30 cellular contexts compared by ENCODE assay signal in genomic region chr3:171150945-171151344, GRCh38.
"Had no signal": no experiment of that assay in that cellular context is flagged by ENCODE, and none has a peak within 500 bp of the region (broad histone marks: within the 10 kb centered on the region; RNA-seq: fewer than 3 reads in every experiment).

No MANE protein-coding gene starts in this region.

- H3K9me3 Mint-ChIP-seq: T-cell had no signal

- H2AFZ ChIP-seq: PC-9 had no signal

- H3K9me3 ChIP-seq: MG63, SJCRH30 had no signal

- DNase-seq: Kasumi-1, MG63, NCI-H1048, NCI-H1092 treated with DMSO at 0.1 percent for 48 hours, NCI-H1105 treated with DMSO at 0.1 percent for 48 hours, NCI-H1417 treated with DMSO at 0.1 percent for 48 hours, NCI-H1436 treated with DMSO at 0.1 percent for 48 hours, NCI-H1694 treated with DMSO at 0.1 percent for 48 hours, NCI-H187 treated with DMSO at 0.1 percent for 48 hours, NCI-H2029, NCI-H2081, NCI-H2171 treated with DMSO at 0.1 percent for 48 hours, NCI-H2227 treated with DMSO at 0.1 percent for 48 hours, NCI-H345, NCI-H446, NCI-H510A treated with DMSO at 0.1 percent for 48 hours, NCI-H524 treated with DMSO at 0.1 percent for 48 hours, NCI-H526 treated with DMSO at 0.1 percent for 48 hours, NCI-H774, PC-9, SHP77, SIG-M5, SJCRH30, T-cell had no signal

- H3K27ac Mint-ChIP-seq: T-cell had no signal

- H3K27me3 ChIP-seq: MG63, SJCRH30 had no signal

- H3K4me3 Mint-ChIP-seq: T-cell had no signal

- FAIRE-seq: RCC 7860 had no signal

- H3K27me3 Mint-ChIP-seq: T-cell had no signal

- H3K27ac ChIP-seq: PC-9, RWPE1, SJCRH30, SK-N-MC had no signal

- H3K4me2 ChIP-seq: PC-9 had no signal

- H3K36me3 ChIP-seq: MG63, SJCRH30 had no signal

- H3K4me1 ChIP-seq: SJCRH30 had no signal

- ATAC-seq: Panc1, Right ventricle myocardium inferior, SK-N-SH treated with all-trans-retinoic acid at 6 μM for 48 hours, T-cell had no signal

- H3K4me3 ChIP-seq: MG63, PC-9, SJCRH30, SK-N-MC had no signal
